Comparison of ENCODE assay signal across 20 cellular contexts in the genomic region with DNA sequence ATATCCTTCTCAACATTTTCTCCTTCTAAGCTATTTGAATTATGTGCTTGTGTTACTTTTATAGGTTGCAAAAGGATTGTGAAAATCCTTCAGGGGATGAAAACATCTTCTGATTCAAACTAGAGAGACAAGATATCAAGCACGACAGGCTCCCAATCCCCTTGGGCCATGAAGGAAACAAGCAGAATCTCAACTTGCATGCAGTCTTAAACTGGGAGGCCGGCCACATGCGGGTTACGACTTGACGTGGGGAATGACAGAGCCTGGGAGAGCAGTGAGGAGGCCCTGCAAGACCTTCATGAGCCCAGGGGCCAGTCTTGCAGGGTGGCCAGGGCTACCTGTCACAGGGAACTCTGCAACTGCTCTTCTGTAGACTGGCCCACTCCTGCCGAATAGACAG.
DNase-seq lines count a peak whose midpoint lies in the region; ATAC-seq, FAIRE-seq and TF ChIP-seq lines count a peak whose summit lies in the region.
"Had no signal": no experiment of that assay in that cellular context is flagged by ENCODE, and none has a peak within 500 bp of the region (broad histone marks: within the 10 kb centered on the region; RNA-seq: fewer than 3 reads in every experiment).

No MANE protein-coding gene starts in this region.

- no peaks in the 10 kb centered on the region for H3K9me3 ChIP-seq in K562 (replicated peaks; ENCODE audit: control insufficient read depth, insufficient read depth, low read depth, low read length)
- H3K9me3 ChIP-seq in hepatocyte (ENCODE audit: low read depth) = no peaks in the 10 kb centered on the region
- H3K9me3 ChIP-seq: BLaER1 treated with 17β-estradiol and CSF1 and Interleukin-3, amounts not matched to agents 10 nM and 100 nM had no signal

- CTCF ChIA-PET in K562 (lab: Yijun Ruan, JAX; ENCODE audit: low intra/inter-chr PET ratio) = no interaction called here

- H3K4me2 ChIP-seq in K562 (ENCODE audit: insufficient read depth, low read length) = no peak overlapping the region
- H3K4me2 ChIP-seq in hepatocyte = peak overlapping the region; percentile 21
- H3K4me2 ChIP-seq: GM23338 had no signal

- H3K79me2 ChIP-seq in K562 (ENCODE audit: control insufficient read depth, insufficient read depth, low read length) = no peaks in the 10 kb centered on the region
- H3K79me2 ChIP-seq in hepatocyte = no peaks in the 10 kb centered on the region

- no peaks in the 10 kb centered on the region for H3K4me1 ChIP-seq in K562 (replicated peaks in 1 of 2; ENCODE audit: control insufficient read depth in 2 of 2, insufficient read depth in 2 of 2, low read length in 2 of 2)
- peaks cover 4% of the 10 kb centered on the region for H3K4me1 ChIP-seq in hepatocyte (ENCODE audit: insufficient read depth)

- no peak for FAIRE-seq in K562 (lab: Jason Lieb, UNC)
- FAIRE-seq: G401.6, GM12891, H54 had no signal

- H3K27ac ChIP-seq in K562 (ENCODE audit: extremely low read depth, low read depth, low read length) = no peak overlapping the region
- no peak overlapping the region for H3K27ac ChIP-seq in hepatocyte
- H3K27ac ChIP-seq: BLaER1 treated with 17β-estradiol and CSF1 and Interleukin-3, amounts not matched to agents 10 nM and 100 nM; HL-60 had no signal

- POLR2A ChIA-PET in K562 (lab: Yijun Ruan, JAX) = interaction anchor here (0.8 kb wide), 1 partner anchor 12 kb away, joined by 3 read pairs; no protein-coding TSS in a partner anchor

- no TSS peak for BruUV-seq in K562 (replicated peaks; lab: Mats Ljungman, UMichigan)

- H3K27me3 Mint-ChIP-seq in osteocyte (ENCODE audit: unreplicated experiment) = peaks cover 2% of the 10 kb centered on the region

- whole genome bisulfite sequencing in K562 (ENCODE audit: insufficient coverage, low coverage, missing lambda C conversion rate) = 2% methylated on average over 6 of the region's 6 CpGs
- 59% methylated on average over 6 of the region's 6 CpGs for WGBS in hepatocyte (ENCODE audit: low lambda C conversion rate, missing lambda C conversion rate)

- no peak for TF ChIP-seq POLR2A in K562 (conservative IDR thresholded peaks at IDR 0.05)

- H3K4me3 Mint-ChIP-seq in stimulated activated effector memory CD8-positive, alpha-beta T cell treated with anti-CD3 and anti-CD28 coated beads, Interleukin-12 subunit alpha, Interleukin-12 subunit beta, amount 100 ng/mL, for 72 hours = no peak overlapping the region
- no peak overlapping the region for H3K4me3 Mint-ChIP-seq in osteocyte (ENCODE audit: unreplicated experiment)
- H3K4me3 Mint-ChIP-seq: B cell; CD8-positive, alpha-beta T cell; GM23338 had no signal

- no peak for TF ChIP-seq RAD21 in K562 (CRISPR knock-in tag; conservative IDR thresholded peaks at IDR 0.05 in 1 of 2, IDR thresholded peaks at IDR 0.05 in 1 of 2)

- H3K4me3 ChIP-seq in K562 = no peak overlapping the region
- H3K4me3 ChIP-seq in hepatocyte = no peak overlapping the region
- H3K4me3 ChIP-seq: BLaER1 treated with 17β-estradiol and CSF1 and Interleukin-3, amounts not matched to agents 10 nM and 100 nM; GM23338 had no signal

- TF ChIP-seq EP300 in K562 (IDR thresholded peaks at IDR 0.05; ENCODE audit: low read length) = no peak

- 0 out of 4 replicates have a peak overlapping the region, but pooled peaks of 1 of the 2 experiments have one; percentile 52 for H3K9ac ChIP-seq in K562 (ENCODE audit: insufficient read depth in 1 of 2, low read depth in 2 of 2, low read length in 2 of 2)
- H3K9ac ChIP-seq: BLaER1 treated with 17β-estradiol and CSF1 and Interleukin-3, amounts not matched to agents 10 nM and 100 nM had no signal

- in situ Hi-C loops in K562 (cut with MboI) (no loop called here), GM13977 (cut with MboI; ENCODE audit: low pct_unique_long_range_greater_than_20kb, low sequenced_read_pairs, unreplicated experiment) (no loop called here), ACHN (cut with HindIII; ENCODE audit: low pct_ligation_motif_present, low pct_unique_long_range_greater_than_20kb, low sequenced_read_pairs) (no loop called here)

- TF ChIP-seq CTCF in K562 (IDR thresholded peaks at IDR 0.05 in 2 of 3, conservative IDR thresholded peaks at IDR 0.05 in 1 of 3; ENCODE audit: insufficient read depth in 2 of 3, low read depth in 1 of 3, low read length in 3 of 3) (no peak), hepatocyte (IDR thresholded peaks at IDR 0.05; ENCODE audit: poor library complexity) (no peak), osteocyte (IDR thresholded peaks at IDR 0.05) (no peak), GM13977 (IDR thresholded peaks at IDR 0.05; ENCODE audit: extremely low read depth, insufficient read depth, missing control alignments) (no peak)

- H4K20me1 ChIP-seq in K562 (replicated peaks; ENCODE audit: control insufficient read depth, insufficient read depth, low read length) = no peaks in the 10 kb centered on the region
- H4K20me1 ChIP-seq in hepatocyte (ENCODE audit: insufficient read depth, poor library complexity, severe bottlenecking) = no peaks in the 10 kb centered on the region
- H4K20me1 ChIP-seq: BLaER1 treated with 17β-estradiol and CSF1 and Interleukin-3, amounts not matched to agents 10 nM and 100 nM had no signal

- peaks cover 7 to 16% of the 10 kb centered on the region in 2 experiments; a peak in 4 of 5 replicates for H3K27me3 ChIP-seq in K562 (ENCODE audit: control insufficient read depth in 2 of 2, insufficient read depth in 2 of 2, low read length in 2 of 2)
- H3K27me3 ChIP-seq in hepatocyte = no peaks in the 10 kb centered on the region
- H3K27me3 ChIP-seq: BLaER1 treated with 17β-estradiol and CSF1 and Interleukin-3, amounts not matched to agents 10 nM and 100 nM had no signal

- no peak overlapping the region for H3K27ac Mint-ChIP-seq in stimulated activated effector memory CD8-positive, alpha-beta T cell treated with anti-CD3 and anti-CD28 coated beads, Interleukin-12 subunit alpha, Interleukin-12 subunit beta, amount 100 ng/mL, for 72 hours
- no peak overlapping the region for H3K27ac Mint-ChIP-seq in osteocyte (ENCODE audit: unreplicated experiment)
- H3K27ac Mint-ChIP-seq: B cell; CD8-positive, alpha-beta T cell; GM23338 had no signal

- H3K36me3 ChIP-seq in K562 (ENCODE audit: control insufficient read depth, insufficient read depth, low read length) = no peaks in the 10 kb centered on the region
- no peaks in the 10 kb centered on the region for H3K36me3 ChIP-seq in hepatocyte (replicated peaks; ENCODE audit: insufficient read depth, low read depth)
- H3K36me3 ChIP-seq: BLaER1 treated with 17β-estradiol and CSF1 and Interleukin-3, amounts not matched to agents 10 nM and 100 nM had no signal

- intact Hi-C loops in K562 (cut with micrococcal nuclease) = no loop called here

- H3K9me2 ChIP-seq in hepatocyte (replicated peaks; ENCODE audit: insufficient read depth) = no peaks in the 10 kb centered on the region

- no peaks in the 10 kb centered on the region for H3K36me3 Mint-ChIP-seq in stimulated activated effector memory CD8-positive, alpha-beta T cell treated with anti-CD3 and anti-CD28 coated beads, Interleukin-12 subunit alpha, Interleukin-12 subunit beta, amount 100 ng/mL, for 72 hours
- no peaks in the 10 kb centered on the region for H3K36me3 Mint-ChIP-seq in osteocyte (ENCODE audit: unreplicated experiment)
- H3K36me3 Mint-ChIP-seq: CD8-positive, alpha-beta T cell had no signal

- ATAC-seq in K562 = peak; percentile 13; the same call in 1 of the 3 replicates
- peak; percentile 28 for ATAC-seq in stimulated activated effector memory CD8-positive, alpha-beta T cell treated with anti-CD3 and anti-CD28 coated beads, Interleukin-12 subunit alpha, Interleukin-12 subunit beta, amount 100 ng/mL, for 72 hours
- ATAC-seq: CD8-positive, alpha-beta T cell; GM23338 had no signal

- no peaks in the 10 kb centered on the region for H3K9me1 ChIP-seq in K562 (ENCODE audit: control insufficient read depth, insufficient read depth, low read length)

- H3K9me3 Mint-ChIP-seq in stimulated activated effector memory CD8-positive, alpha-beta T cell treated with anti-CD3 and anti-CD28 coated beads, Interleukin-12 subunit alpha, Interleukin-12 subunit beta, amount 100 ng/mL, for 72 hours = no peaks in the 10 kb centered on the region
- H3K9me3 Mint-ChIP-seq in osteocyte (ENCODE audit: unreplicated experiment) = no peaks in the 10 kb centered on the region
- H3K9me3 Mint-ChIP-seq: CD8-positive, alpha-beta T cell; GM23338 had no signal

- DNase-seq in EH (ENCODE audit: low read depth) = peak; percentile 9
- DNase-seq in K562 (ENCODE audit: extremely low read depth in 1 of 4, low spot score in 3 of 4) = no peak
- DNase-seq in hepatocyte (ENCODE audit: low spot score) = no peak
- DNase-seq in stimulated activated effector memory CD8-positive, alpha-beta T cell treated with anti-CD3 and anti-CD28 coated beads, Interleukin-12 subunit alpha, Interleukin-12 subunit beta, amount 100 ng/mL, for 72 hours (ENCODE audit: low spot score in 2 of 2) = no peak
- no peak for DNase-seq in osteocyte (ENCODE audit: extremely low spot score, unreplicated experiment)
- DNase-seq in GM13977 (ENCODE audit: low spot score) = no peak
- DNase-seq in ACHN = no peak
- DNase-seq: 8988T; Calu3; CD8-positive, alpha-beta T cell; DMS79 treated with DMSO at 0.1 percent for 48 hours; EL; HCEC 1CT had no signal

- H2AFZ ChIP-seq in K562 (ENCODE audit: low read depth, low read length) = no peak overlapping the region
- no peak overlapping the region for H2AFZ ChIP-seq in hepatocyte
- H2AFZ ChIP-seq: GM23338 had no signal

- H3K4me1 Mint-ChIP-seq in stimulated activated effector memory CD8-positive, alpha-beta T cell treated with anti-CD3 and anti-CD28 coated beads, Interleukin-12 subunit alpha, Interleukin-12 subunit beta, amount 100 ng/mL, for 72 hours = no peaks in the 10 kb centered on the region
- H3K4me1 Mint-ChIP-seq in osteocyte (ENCODE audit: unreplicated experiment) = no peaks in the 10 kb centered on the region
- H3K4me1 Mint-ChIP-seq: B cell had no signal

TF ChIP-seq in K562, 482 proteins besides CTCF, POLR2A, EP300 and RAD21 (continues in another document):
- TF ChIP-seq HCFC1 (IDR thresholded peaks at IDR 0.05; ENCODE audit: low read depth, low read length) (no peak), SMAD2 (IDR thresholded peaks at IDR 0.05; ENCODE audit: low read depth, low read length) (no peak), STAG1 (CRISPR knock-in tag; IDR thresholded peaks at IDR 0.05; ENCODE audit: borderline replicate concordance) (no peak), ZNF354B (CRISPR knock-in tag; IDR thresholded peaks at IDR 0.05) (no peak)
- TF ChIP-seq, protein P1, sequence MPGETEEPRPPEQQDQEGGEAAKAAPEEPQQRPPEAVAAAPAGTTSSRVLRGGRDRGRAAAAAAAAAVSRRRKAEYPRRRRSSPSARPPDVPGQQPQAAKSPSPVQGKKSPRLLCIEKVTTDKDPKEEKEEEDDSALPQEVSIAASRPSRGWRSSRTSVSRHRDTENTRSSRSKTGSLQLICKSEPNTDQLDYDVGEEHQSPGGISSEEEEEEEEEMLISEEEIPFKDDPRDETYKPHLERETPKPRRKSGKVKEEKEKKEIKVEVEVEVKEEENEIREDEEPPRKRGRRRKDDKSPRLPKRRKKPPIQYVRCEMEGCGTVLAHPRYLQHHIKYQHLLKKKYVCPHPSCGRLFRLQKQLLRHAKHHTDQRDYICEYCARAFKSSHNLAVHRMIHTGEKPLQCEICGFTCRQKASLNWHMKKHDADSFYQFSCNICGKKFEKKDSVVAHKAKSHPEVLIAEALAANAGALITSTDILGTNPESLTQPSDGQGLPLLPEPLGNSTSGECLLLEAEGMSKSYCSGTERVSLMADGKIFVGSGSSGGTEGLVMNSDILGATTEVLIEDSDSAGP (CRISPR knock-in tag; IDR thresholded peaks at IDR 0.05) = no peak
